Comparison of ENCODE assay signal across 20 cellular contexts in genomic region chr10:70843333-70843732, GRCh38. TPM values are rescaled to one million over a fixed set of nuclear protein-coding genes. Genes with fewer than 3 reads are reported as not detected.
DNase-seq lines count a peak whose midpoint lies in the region; ATAC-seq, FAIRE-seq and TF ChIP-seq lines count a peak whose summit lies in the region.
"Had no signal": no experiment of that assay in that cellular context is flagged by ENCODE, and none has a peak within 500 bp of the region (broad histone marks: within the 10 kb centered on the region; RNA-seq: fewer than 3 reads in every experiment).

No MANE protein-coding gene starts in this region.

- DNase-seq in NCI-H345 (lab: John Stamatoyannopoulos, UW): peak; percentile 25
- no peak for DNase-seq in NCI-H345 treated with DMSO at 0.1 percent for 48 hours (lab: John Stamatoyannopoulos, UW; ENCODE audit: unreplicated experiment)
- DNase-seq in NCI-H748 (lab: John Stamatoyannopoulos, UW; ENCODE audit: unreplicated experiment): peak; percentile 21
- peak; percentile 26 for DNase-seq in bronchial epithelial cell (ENCODE audit: low read depth)
- DNase-seq in stimulated activated effector memory CD8-positive, alpha-beta T cell treated with anti-CD3 and anti-CD28 coated beads, Interleukin-12 subunit alpha, Interleukin-12 subunit beta, amount 100 ng/mL, for 72 hours (ENCODE audit: low spot score in 2 of 2): no peak
- no peak for DNase-seq in A172 (ENCODE audit: low spot score)
- DNase-seq in kidney glomerular epithelial cell (lab: John Stamatoyannopoulos, UW): no peak
- DNase-seq: CD8-positive, alpha-beta memory T cell; DMS 273 treated with DMSO at 0.1 percent for 48 hours; Karpas-422; MG63; NCI-H187 treated with DMSO at 0.1 percent for 48 hours; NCI-H2171 treated with DMSO at 0.1 percent for 48 hours; NCI-H524; SJCRH30 had no signal

- no peaks in the 10 kb centered on the region for H3K27me3 ChIP-seq in bronchial epithelial cell (ENCODE audit: control insufficient read depth, insufficient read depth, low read length)
- H3K27me3 ChIP-seq: MG63, SJCRH30 had no signal

- TF ChIP-seq CTCF in bronchial epithelial cell (IDR thresholded peaks at IDR 0.05; ENCODE audit: insufficient read depth, low read length, severe bottlenecking): no peak

- no peak for FAIRE-seq in bronchial epithelial cell (lab: Jason Lieb, UNC)
- FAIRE-seq: A549, H1 had no signal

- peaks cover 7% of the 10 kb centered on the region for H3K36me3 ChIP-seq in bronchial epithelial cell (ENCODE audit: control insufficient read depth, insufficient read depth, low read length)
- H3K36me3 ChIP-seq: MG63 had no signal

- H3K36me3 Mint-ChIP-seq in stimulated activated effector memory CD8-positive, alpha-beta T cell treated with anti-CD3 and anti-CD28 coated beads, Interleukin-12 subunit alpha, Interleukin-12 subunit beta, amount 100 ng/mL, for 72 hours: peaks cover 61% of the 10 kb centered on the region

- peak overlapping the region; percentile 45 for H3K27ac Mint-ChIP-seq in stimulated activated effector memory CD8-positive, alpha-beta T cell treated with anti-CD3 and anti-CD28 coated beads, Interleukin-12 subunit alpha, Interleukin-12 subunit beta, amount 100 ng/mL, for 72 hours

- no peak for ATAC-seq in stimulated activated effector memory CD8-positive, alpha-beta T cell treated with anti-CD3 and anti-CD28 coated beads, Interleukin-12 subunit alpha, Interleukin-12 subunit beta, amount 100 ng/mL, for 72 hours
- no peak for ATAC-seq in GM21737 (IDR thresholded peaks at IDR 0.05; ENCODE audit: unreplicated experiment)
- ATAC-seq: A549 had no signal

- H3K9me3 Mint-ChIP-seq in stimulated activated effector memory CD8-positive, alpha-beta T cell treated with anti-CD3 and anti-CD28 coated beads, Interleukin-12 subunit alpha, Interleukin-12 subunit beta, amount 100 ng/mL, for 72 hours: peaks cover 3% of the 10 kb centered on the region

- H3K4me3 Mint-ChIP-seq in stimulated activated effector memory CD8-positive, alpha-beta T cell treated with anti-CD3 and anti-CD28 coated beads, Interleukin-12 subunit alpha, Interleukin-12 subunit beta, amount 100 ng/mL, for 72 hours: no peak overlapping the region
- H3K4me3 Mint-ChIP-seq: CD8-positive, alpha-beta memory T cell had no signal

- H3K4me1 Mint-ChIP-seq in stimulated activated effector memory CD8-positive, alpha-beta T cell treated with anti-CD3 and anti-CD28 coated beads, Interleukin-12 subunit alpha, Interleukin-12 subunit beta, amount 100 ng/mL, for 72 hours: peaks cover 40% of the 10 kb centered on the region

- H3K4me3 ChIP-seq in bronchial epithelial cell (ENCODE audit: low read depth, low read length): no peak overlapping the region
- H3K4me3 ChIP-seq: A549; BLaER1 treated with 17β-estradiol and CSF1 and Interleukin-3, amounts not matched to agents 10 nM and 100 nM; MG63; SJCRH30 had no signal

RNA-seq across cellular contexts. Expression of gene SGPL1, which starts 27.6 kb away (rescaled TPM):
- 82.9 and 144 TPM in 2 replicates for total RNA-seq in bronchial epithelial cell
- total RNA-seq in A172 (2014; rRNA removed; shearing (Covaris generic)): 25.5 and 26.6 TPM in 2 replicates

RNA-seq across cellular contexts. Expression of gene PCBD1, which starts 45.0 kb away (rescaled TPM):
- total RNA-seq in bronchial epithelial cell: 16.1 and 31.7 TPM in 2 replicates
- 86.4 and 95.6 TPM in 2 replicates for total RNA-seq in A172 (2014; rRNA removed; shearing (Covaris generic))

RNA-seq across cellular contexts. Expression of gene TBATA, which starts 58.2 kb away (rescaled TPM):
- total RNA-seq in bronchial epithelial cell: not detected in 2 replicates
- not detected in 2 replicates for total RNA-seq in A172 (2014; rRNA removed; shearing (Covaris generic))
- total RNA-seq: CD8-positive, alpha-beta memory T cell; H1; HT-29; SJCRH30 had no signal

Comparison
In these comparisons a context has a peak if more than half of its experiments do, and no peak if none do; other contexts are left out.
1. DNase-seq: peak in NCI-H345 (single experiment), NCI-H748 (single experiment) and bronchial epithelial cell (single experiment); none in NCI-H345 treated with DMSO at 0.1 percent for 48 hours (single experiment), stimulated activated effector memory CD8-positive, alpha-beta T cell treated with anti-CD3 and anti-CD28 coated beads, Interleukin-12 subunit alpha, Interleukin-12 subunit beta, amount 100 ng/mL, for 72 hours (0 of 2), A172 (single experiment) and kidney glomerular epithelial cell (single experiment).